Comparison of ENCODE assay signal across 13 cellular contexts in genomic region chr6:1380625-1381396, GRCh38. TPM values are rescaled to one million over a fixed set of nuclear protein-coding genes. Genes with fewer than 3 reads are reported as not detected.
DNase-seq lines count a peak whose midpoint lies in the region; ATAC-seq, FAIRE-seq and TF ChIP-seq lines count a peak whose summit lies in the region.
"Had no signal": no experiment of that assay in that cellular context is flagged by ENCODE, and none has a peak within 500 bp of the region (broad histone marks: within the 10 kb centered on the region; RNA-seq: fewer than 3 reads in every experiment).

No MANE protein-coding gene starts in this region.

- TF ChIP-seq POLR2A in esophagus muscularis mucosa (IDR thresholded peaks at IDR 0.05; ENCODE audit: low read depth), result no peak

- H3K4me1 ChIP-seq in esophagus muscularis mucosa, result peaks cover 45 to 81% (median 74%) of the 10 kb centered on the region in 4 donors
- H3K4me1 ChIP-seq: parathyroid adenoma had no signal

- TF ChIP-seq CTCF in esophagus muscularis mucosa (IDR thresholded peaks at IDR 0.05), result no peak

- H3K27ac ChIP-seq in esophagus muscularis mucosa (replicated peaks in 1 of 4), result peak overlapping the region; percentile 90 to 97 (median 94)
- H3K27ac ChIP-seq: parathyroid adenoma had no signal

- peaks cover 25% of the 10 kb centered on the region for H3K4me1 Mint-ChIP-seq in activated CD8-positive, alpha-beta memory T cell treated with anti-CD3 and anti-CD28 coated beads, Interleukin-2, amount 10 ng/mL, durations not matched to agents 7 days and 5 days

- CTCF ChIA-PET in activated CD8-positive, alpha-beta memory T cell treated with anti-CD3 and anti-CD28 coated beads, Interleukin-2, amount 10 ng/mL, durations not matched to agents 7 days and 5 days (lab: Charles Lee), result interaction anchor here (0.9 to 1.4 kb wide), 8 partner anchors 9 to 1192 kb away, joined by 3 to 6 read pairs (median 4); partner anchors contain the start of gene FOXQ1

- peak; percentile 46 for FAIRE-seq in HTR-8/SVneo (lab: Jason Lieb, UNC)

- peak overlapping the region; percentile 7 for H3K27ac Mint-ChIP-seq in activated CD8-positive, alpha-beta memory T cell treated with anti-CD3 and anti-CD28 coated beads, Interleukin-2, amount 10 ng/mL, durations not matched to agents 7 days and 5 days
- H3K27ac Mint-ChIP-seq: dendritic cell treated with granulocyte-macrophage colony-stimulating factor and Interleukin-4, amounts not matched to agents 40 ng/mL and 50 ng/mL, for 4 days had no signal

- peak overlapping the region; percentile 60 to 86 (median 74) for H3K4me3 ChIP-seq in esophagus muscularis mucosa
- H3K4me3 ChIP-seq in MG63, result no peak overlapping the region

- DNase-seq in activated CD8-positive, alpha-beta memory T cell treated with anti-CD3 and anti-CD28 coated beads, Interleukin-2, amount 10 ng/mL, durations not matched to agents 7 days and 5 days, result no peak
- DNase-seq in activated CD8-positive, alpha-beta memory T cell treated with anti-CD3 and anti-CD28 coated beads, Interleukin-2, amount 50 U/mL, for 48 hours, result no peak
- DNase-seq in HTR-8/SVneo (ENCODE audit: insufficient read length, low spot score), result no peak
- no peak for DNase-seq in esophagus muscularis mucosa (ENCODE audit: extremely low spot score)
- DNase-seq in retina, result peak; percentile 51
- DNase-seq in MG63, result no peak
- DNase-seq: mammary epithelial cell, NCI-H510A had no signal

- TF ChIP-seq EP300 in esophagus muscularis mucosa (IDR thresholded peaks at IDR 0.05), result no peak

- no peak overlapping the region for H3K4me3 Mint-ChIP-seq in activated CD8-positive, alpha-beta memory T cell treated with anti-CD3 and anti-CD28 coated beads, Interleukin-2, amount 10 ng/mL, durations not matched to agents 7 days and 5 days

- WGBS in esophagus muscularis mucosa, result 32% methylated on average over 20 of the region's 20 CpGs

- intact Hi-C loops in esophagus muscularis mucosa (cut with DNase I), result loop anchor here (2.0 to 5.0 kb wide), 3 partner anchors 69 to 584 kb away; partner anchors contain the start of gene FOXQ1

- H3K36me3 ChIP-seq in esophagus muscularis mucosa, result no peaks in the 10 kb centered on the region
- no peaks in the 10 kb centered on the region for H3K36me3 ChIP-seq in MG63
- H3K36me3 ChIP-seq: Peyer's patch had no signal

- no peaks in the 10 kb centered on the region for H3K9me3 Mint-ChIP-seq in activated CD8-positive, alpha-beta memory T cell treated with anti-CD3 and anti-CD28 coated beads, Interleukin-2, amount 10 ng/mL, durations not matched to agents 7 days and 5 days (ENCODE audit: low read depth)
- H3K9me3 Mint-ChIP-seq: dendritic cell treated with granulocyte-macrophage colony-stimulating factor and Interleukin-4, amounts not matched to agents 40 ng/mL and 50 ng/mL, for 4 days had no signal

- peaks cover 81% of the 10 kb centered on the region for H3K27me3 Mint-ChIP-seq in activated CD8-positive, alpha-beta memory T cell treated with anti-CD3 and anti-CD28 coated beads, Interleukin-2, amount 10 ng/mL, durations not matched to agents 7 days and 5 days

- H3K27me3 ChIP-seq in esophagus muscularis mucosa (peaks cover 0 to 70% (median 8%) of the 10 kb centered on the region in 4 donors), MG63 (no peaks in the 10 kb centered on the region)

- no peak for ATAC-seq in activated CD8-positive, alpha-beta memory T cell treated with anti-CD3 and anti-CD28 coated beads, Interleukin-2, amount 10 ng/mL, durations not matched to agents 7 days and 5 days
- ATAC-seq in HG03469 (IDR thresholded peaks at IDR 0.05; ENCODE audit: unreplicated experiment), result no peak
- ATAC-seq in HG03108 (IDR thresholded peaks at IDR 0.05; ENCODE audit: unreplicated experiment), result no peak

- H3K36me3 Mint-ChIP-seq in activated CD8-positive, alpha-beta memory T cell treated with anti-CD3 and anti-CD28 coated beads, Interleukin-2, amount 10 ng/mL, durations not matched to agents 7 days and 5 days, result peaks cover 3% of the 10 kb centered on the region

- H3K9me3 ChIP-seq in esophagus muscularis mucosa (no peaks in the 10 kb centered on the region), MG63 (no peaks in the 10 kb centered on the region)
- H3K9me3 ChIP-seq: Peyer's patch had no signal

RNA-seq across cellular contexts. Expression of gene FOXF2, which starts 8.6 kb away (rescaled TPM):
- total RNA-seq in activated CD8-positive, alpha-beta memory T cell treated with anti-CD3 and anti-CD28 coated beads, Interleukin-2, amount 10 ng/mL, durations not matched to agents 7 days and 5 days, result not detected
- 100 to 1,000 TPM in 3 of 4 donors, 10 to 100 TPM in 1; 66.6 to 170 (median 120) TPM for total RNA-seq in esophagus muscularis mucosa
- 2.0 and 4.0 TPM in 2 replicates for total RNA-seq in MG63 (2014; rRNA removed; shearing (Covaris generic); ENCODE audit: low replicate concordance)
- total RNA-seq: mammary epithelial cell had no signal

Comparison
In these comparisons a context has a peak if more than half of its experiments do, and no peak if none do; other contexts are left out.
1. RNA of gene FOXF2, which starts 8.6 kb away (total RNA-seq): 66.6 to 170 TPM in esophagus muscularis mucosa; 2.0 to 4.0 TPM in MG63 and not detected in activated CD8-positive, alpha-beta memory T cell treated with anti-CD3 and anti-CD28 coated beads, Interleukin-2, amount 10 ng/mL, durations not matched to agents 7 days and 5 days; every median in the first group is over 10 times any median in the second.